In genomic region chr3:171809513-171810277, GRCh38 we compare ENCODE assay signal across 8 cellular contexts.
DNase-seq lines count a peak whose midpoint lies in the region; ATAC-seq lines count a peak whose summit lies in the region.

No MANE protein-coding gene starts in this region.

- H3K27ac ChIP-seq in HUES6 (ENCODE audit: low read depth, low read length) (no peak overlapping the region), rectal smooth muscle tissue (ENCODE audit: low read depth, low read length) (peak overlapping the region; percentile 76)

- H3K9ac ChIP-seq in ES-I3 (ENCODE audit: low read depth, low read length) = peak overlapping the region; percentile 60
- peak overlapping the region; percentile 52 for H3K9ac ChIP-seq in HUES6 (ENCODE audit: low read length)
- peak overlapping the region; percentile 72 for H3K9ac ChIP-seq in rectal smooth muscle tissue (ENCODE audit: low read length)

- peak; percentile 63 for DNase-seq in SKM-1 treated with dmso at 0.1 percent for 144 hours (lab: John Stamatoyannopoulos, UW; ENCODE audit: unreplicated experiment)
- peak in 46 of 56 donors; percentile 6 to 82 (median 64) for DNase-seq in amygdala (lab: John Stamatoyannopoulos, UW)
- DNase-seq in hepatic stellate cell (ENCODE audit: low spot score) = peak; percentile 94
- no peak for DNase-seq in AML-193 (lab: John Stamatoyannopoulos, UW)

- H3K36me3 ChIP-seq in ES-I3 (ENCODE audit: insufficient read depth, low read length) = no peaks in the 10 kb centered on the region
- H3K36me3 ChIP-seq in HUES6 (ENCODE audit: control insufficient read depth, insufficient read depth, low read length) = no peaks in the 10 kb centered on the region
- no peaks in the 10 kb centered on the region for H3K36me3 ChIP-seq in rectal smooth muscle tissue (ENCODE audit: control insufficient read depth, insufficient read depth, low read length)

- peaks cover 5% of the 10 kb centered on the region; the same call in 1 of the 2 replicates for H3K4me1 ChIP-seq in ES-I3 (ENCODE audit: insufficient read depth, low read length)
- H3K4me1 ChIP-seq in HUES6 (ENCODE audit: control insufficient read depth, insufficient read depth, low read length) = peaks cover 9% of the 10 kb centered on the region; the same call in 1 of the 2 replicates
- peaks cover 3% of the 10 kb centered on the region for H3K4me1 ChIP-seq in rectal smooth muscle tissue (ENCODE audit: control insufficient read depth, insufficient read depth, low read length)

- H3K27me3 ChIP-seq in HUES6 (ENCODE audit: control insufficient read depth, insufficient read depth, low read length) (peaks cover 33% of the 10 kb centered on the region), rectal smooth muscle tissue (ENCODE audit: control insufficient read depth, insufficient read depth, low read length) (no peaks in the 10 kb centered on the region)

- H3K4me3 ChIP-seq in HUES6 (ENCODE audit: low read depth, low read length) = peak overlapping the region; percentile 86
- H3K4me3 ChIP-seq in rectal smooth muscle tissue (ENCODE audit: low read length) = peak overlapping the region; percentile 81

- peak; percentile 67 for ATAC-seq in GM21515 (IDR thresholded peaks at IDR 0.05; ENCODE audit: unreplicated experiment)

- no peaks in the 10 kb centered on the region for H3K9me3 ChIP-seq in ES-I3 (ENCODE audit: control insufficient read depth, insufficient read depth, low read length)
- H3K9me3 ChIP-seq in HUES6 (ENCODE audit: control insufficient read depth, insufficient read depth, low read depth, low read length) = no peaks in the 10 kb centered on the region

Comparison
In these comparisons a context has a peak if more than half of its experiments do, and no peak if none do; other contexts are left out.
1. DNase-seq: peak in SKM-1 treated with dmso at 0.1 percent for 144 hours (single experiment), amygdala (46 of 56) and hepatic stellate cell (single experiment); none in AML-193 (0 of 2).
2. Peak in every context shown above with its lines, with median percentiles within 50 percentile points of each other: H3K9ac ChIP-seq.